Comparison of ENCODE assay signal across 11 cellular contexts in genomic region chr7:22732556-22733126, GRCh38. TPM values are rescaled to one million over a fixed set of nuclear protein-coding genes. Genes with fewer than 3 reads are reported as not detected.
DNase-seq lines count a peak whose midpoint lies in the region; ATAC-seq and TF ChIP-seq lines count a peak whose summit lies in the region.
"Had no signal": no experiment of that assay in that cellular context is flagged by ENCODE, and none has a peak within 500 bp of the region (broad histone marks: within the 10 kb centered on the region; RNA-seq: fewer than 3 reads in every experiment).

No MANE protein-coding gene starts in this region.

- H3K4me3 Mint-ChIP-seq in HFFc6 (no peak overlapping the region), WTC11 (no peak overlapping the region)
- H3K4me3 Mint-ChIP-seq: activated naive CD4-positive, alpha-beta T cell treated with anti-CD3 and anti-CD28 coated beads for 36 hours had no signal

- in situ Hi-C loops in Caki2 (cut with HindIII; ENCODE audit: low pct_unique_long_range_greater_than_20kb, low sequenced_read_pairs): no loop called here

- H3K27ac Mint-ChIP-seq in HFFc6 (peak overlapping the region; percentile 4; the same call in 1 of the 2 replicates), WTC11 (no peak overlapping the region)
- H3K27ac Mint-ChIP-seq: activated naive CD4-positive, alpha-beta T cell treated with anti-CD3 and anti-CD28 coated beads for 36 hours had no signal

- H3K27me3 Mint-ChIP-seq in HFFc6 (ENCODE audit: insufficient read depth) (no peaks in the 10 kb centered on the region), WTC11 (ENCODE audit: low read depth) (no peaks in the 10 kb centered on the region; the same call in 1 of the 2 replicates)

- intact Hi-C loops in left lung (cut with DNase I): loop anchor here in 1 of 2 donors (5.0 kb wide), 1 partner anchor 175 kb away; no protein-coding TSS in a partner anchor

- H3K4me1 Mint-ChIP-seq in HFFc6 (ENCODE audit: low read depth) (peaks cover 41% of the 10 kb centered on the region), WTC11 (peaks cover 6% of the 10 kb centered on the region; the same call in 1 of the 2 replicates)

- peaks cover 0 to 4% of the 10 kb centered on the region in 2 donors for H3K27me3 ChIP-seq in left lung
- H3K27me3 ChIP-seq: pancreas had no signal

- peak; percentile 46 for DNase-seq in Caki2 (ENCODE audit: low read depth)
- DNase-seq in HFFc6: peak; percentile 42
- DNase-seq in WTC11 (ENCODE audit: low spot score): no peak
- no peak for DNase-seq in left lung
- DNase-seq in LoVo (ENCODE audit: low spot score): no peak
- no peak for DNase-seq in dedifferentiated amniotic fluid mesenchymal stem cell (ENCODE audit: extremely low spot score)
- DNase-seq: activated naive CD4-positive, alpha-beta T cell treated with anti-CD3 and anti-CD28 coated beads for 36 hours; glutamatergic neuron; pancreas had no signal

- no peak overlapping the region for H3K27ac ChIP-seq in left lung
- H3K27ac ChIP-seq: pancreas had no signal

- peak; percentile 68 for TF ChIP-seq CTCF in HFFc6 (IDR thresholded peaks at IDR 0.05)
- no peak for TF ChIP-seq CTCF in WTC11 (IDR thresholded peaks at IDR 0.05)
- no peak for TF ChIP-seq CTCF in left lung (IDR thresholded peaks at IDR 0.05)

- H3K9me3 ChIP-seq in left lung: no peaks in the 10 kb centered on the region
- H3K9me3 ChIP-seq: pancreas had no signal

- ATAC-seq in WTC11: peak; percentile 70
- peak; percentile 41 for ATAC-seq in left lung
- ATAC-seq in GM21576 (IDR thresholded peaks at IDR 0.05; ENCODE audit: unreplicated experiment): no peak
- no peak for ATAC-seq in GM18907 (IDR thresholded peaks at IDR 0.05; ENCODE audit: unreplicated experiment)

- POLR2A ChIA-PET in WTC11 (lab: Charles Lee): interaction anchor here (0.5 kb wide), 1 partner anchor 170 kb away, joined by 4 read pairs; no protein-coding TSS in a partner anchor

- peaks cover 0 to 16% of the 10 kb centered on the region in 2 donors for H3K36me3 ChIP-seq in left lung
- H3K36me3 ChIP-seq: pancreas had no signal

- peaks cover 0 to 32% of the 10 kb centered on the region in 2 donors for H3K4me1 ChIP-seq in left lung
- H3K4me1 ChIP-seq: pancreas had no signal

- H3K4me3 ChIP-seq in left lung: no peak overlapping the region
- H3K4me3 ChIP-seq: pancreas had no signal

- H3K9me3 Mint-ChIP-seq in HFFc6 (peaks cover 7% of the 10 kb centered on the region), WTC11 (peaks cover 12% of the 10 kb centered on the region)

- H3K36me3 Mint-ChIP-seq in HFFc6 (ENCODE audit: low read depth) (peaks cover 45% of the 10 kb centered on the region), WTC11 (0 out of 2 replicates have a peak, but pooled peaks cover 7% of the 10 kb centered on the region)

- CTCF ChIA-PET in WTC11 (lab: Charles Lee): interaction anchor here (1.0 to 2.6 kb wide), 3 partner anchors 50 to 322 kb away, joined by 3 to 33 read pairs (median 3); no protein-coding TSS in a partner anchor

TF ChIP-seq in WTC11, 78 proteins besides CTCF, POLR2A, EP300 and RAD21:
- TF ChIP-seq CDX4 (CRISPR knock-in tag; IDR thresholded peaks at IDR 0.05; ENCODE audit: borderline replicate concordance): no peak

RNA-seq across cellular contexts. Expression of gene IL6, which starts 5.6 kb away (rescaled TPM):
- 2.0 and 6.4 TPM in 2 replicates for total RNA-seq in Caki2 (2014; rRNA removed; shearing (Covaris generic); ENCODE audit: low replicate concordance)
- total RNA-seq in HFFc6 (2021; fragmentation: NEBNext Ultra II Directional; extraction: Animal tissue kit (Norgen Biotek cat#: 25700)): 10 to 100 TPM; 21.3 to 55.1 (median 50.0) TPM
- total RNA-seq in WTC11 (2021): 0.27 to 0.71 TPM (median 0.52 TPM) in 3 replicates
- 1 to 10 TPM; 2.1 to 9.4 TPM for total RNA-seq in left lung

Comparison
In these comparisons a context has a peak if more than half of its experiments do, and no peak if none do; other contexts are left out.
1. DNase-seq: peak in Caki2 (single experiment) and HFFc6 (single experiment); none in WTC11 (single experiment), left lung (0 of 2), LoVo (single experiment) and dedifferentiated amniotic fluid mesenchymal stem cell (single experiment).
2. ATAC-seq: peak in WTC11 (single experiment) and left lung (single experiment); none in GM21576 (single experiment) and GM18907 (single experiment).